In the genomic region with DNA sequence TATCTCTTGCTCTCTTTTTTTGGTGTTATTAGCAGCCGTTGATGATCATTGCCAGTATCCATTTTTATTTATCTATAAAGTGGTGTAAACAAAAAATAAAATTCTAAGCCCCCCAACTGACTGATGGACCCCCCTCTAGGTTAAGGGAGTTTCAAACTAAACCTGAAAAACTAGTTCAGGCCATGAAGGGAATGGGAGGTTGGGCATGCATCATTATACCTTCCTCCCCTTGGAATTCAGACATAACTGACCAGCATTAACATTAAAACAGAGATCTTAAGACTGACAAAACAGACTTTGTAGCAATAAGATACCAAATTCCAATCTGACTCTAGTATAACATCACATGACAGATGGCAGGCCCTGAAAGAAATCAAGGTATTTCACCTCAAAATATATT, we compare ENCODE assay signal across 17 cellular contexts. TPM values are rescaled to one million over a fixed set of nuclear protein-coding genes. Genes with fewer than 3 reads are reported as not detected.
DNase-seq lines count a peak whose midpoint lies in the region; ATAC-seq and TF ChIP-seq lines count a peak whose summit lies in the region.
"Had no signal": no experiment of that assay in that cellular context is flagged by ENCODE, and none has a peak within 500 bp of the region (broad histone marks: within the 10 kb centered on the region; RNA-seq: fewer than 3 reads in every experiment).

No MANE protein-coding gene starts in this region.

- H3K27ac ChIP-seq in mesendoderm (ENCODE audit: low read depth, low read length), result peak overlapping the region; percentile 74
- H3K27ac ChIP-seq: 22Rv1, HL-60 had no signal

- WGBS in mesendoderm (ENCODE audit: extremely low coverage, insufficient coverage, low lambda C conversion rate), result no CpG with 5 or more reads among the region's 1 CpG

- no peak overlapping the region for H3K4ac ChIP-seq in mesendoderm (ENCODE audit: low read depth, low read length)

- DNase-seq in activated CD4-positive, alpha-beta T cell treated with anti-CD3 and anti-CD28 coated beads, Interleukin-2, amount 10 ng/mL, durations not matched to agents 24 days and 14 days, result peak; percentile 12
- no peak for DNase-seq in activated CD4-positive, alpha-beta T cell treated with anti-CD3 and anti-CD28 coated beads, Interleukin-2, amount 50 U/mL, for 1 hour
- DNase-seq in mesendoderm (peak; percentile 53), type B pancreatic cell (ENCODE audit: extremely low spot score, unreplicated experiment) (no peak), nucleus accumbens (lab: John Stamatoyannopoulos, UW) (no peak), GDM1 (lab: John Stamatoyannopoulos, UW) (no peak)
- DNase-seq: CD4-positive, alpha-beta T cell; DMS79 treated with DMSO at 0.1 percent for 48 hours; NCI-H1436; NCI-H2081; NCI-H748 treated with DMSO at 0.1 percent for 48 hours had no signal

- H3K79me1 ChIP-seq in mesendoderm (ENCODE audit: low read length), result peaks cover 3% of the 10 kb centered on the region

- no peaks in the 10 kb centered on the region for H3K36me3 ChIP-seq in mesendoderm (ENCODE audit: control insufficient read depth, insufficient read depth, low read length)

- intact Hi-C loops in activated CD4-positive, alpha-beta T cell treated with anti-CD3 and anti-CD28 coated beads, Interleukin-2, amount 10 ng/mL, durations not matched to agents 24 days and 14 days (cut with micrococcal nuclease), result no loop called here

- H3K4me1 ChIP-seq in mesendoderm (ENCODE audit: control insufficient read depth, low read depth, low read length), result peaks cover 8% of the 10 kb centered on the region

- H3K18ac ChIP-seq in mesendoderm (ENCODE audit: low read length), result peak overlapping the region; percentile 80

- peak overlapping the region; percentile 78 for H2BK15ac ChIP-seq in mesendoderm (replicated peaks; ENCODE audit: low read depth)

- H3K36me3 Mint-ChIP-seq in activated CD4-positive, alpha-beta T cell treated with anti-CD3 and anti-CD28 coated beads, Interleukin-2, amount 10 ng/mL, durations not matched to agents 24 days and 14 days (ENCODE audit: low read depth), result peaks cover 12% of the 10 kb centered on the region
- peaks cover 15% of the 10 kb centered on the region for H3K36me3 Mint-ChIP-seq in activated T-helper 17 cell treated with anti-CD3 and anti-CD28 coated beads, Interleukin-2, amount 50 U/mL, for 72 hours (ENCODE audit: low read depth)
- peaks cover 27% of the 10 kb centered on the region for H3K36me3 Mint-ChIP-seq in type B pancreatic cell

- no peaks in the 10 kb centered on the region for H3K27me3 Mint-ChIP-seq in activated CD4-positive, alpha-beta T cell treated with anti-CD3 and anti-CD28 coated beads, Interleukin-2, amount 10 ng/mL, durations not matched to agents 24 days and 14 days
- H3K27me3 Mint-ChIP-seq in activated T-helper 17 cell treated with anti-CD3 and anti-CD28 coated beads, Interleukin-2, amount 50 U/mL, for 72 hours, result no peaks in the 10 kb centered on the region
- H3K27me3 Mint-ChIP-seq in type B pancreatic cell, result no peaks in the 10 kb centered on the region
- H3K27me3 Mint-ChIP-seq: B cell; CD4-positive, alpha-beta T cell had no signal

- no peak overlapping the region for H3K56ac ChIP-seq in mesendoderm (ENCODE audit: low read length)

- H3K79me2 ChIP-seq in mesendoderm (ENCODE audit: control insufficient read depth, insufficient read depth, low read length), result peaks cover 24% of the 10 kb centered on the region

- no peak overlapping the region for H3K23ac ChIP-seq in mesendoderm (ENCODE audit: low read length)

- H4K8ac ChIP-seq in mesendoderm (ENCODE audit: low read depth, low read length), result no peak overlapping the region

- no peak overlapping the region for H4K5ac ChIP-seq in mesendoderm (ENCODE audit: low read length)

- ATAC-seq in activated T-helper 17 cell treated with anti-CD3 and anti-CD28 coated beads, Interleukin-2, amount 50 U/mL, for 72 hours (replicated peaks), result no peak
- no peak for ATAC-seq in HG02610 (IDR thresholded peaks at IDR 0.05; ENCODE audit: unreplicated experiment)

- no peak overlapping the region for H3K4me2 ChIP-seq in mesendoderm (ENCODE audit: low read length)

- H3K9ac ChIP-seq in mesendoderm (ENCODE audit: low read length), result no peak overlapping the region

- TF ChIP-seq CTCF in type B pancreatic cell (conservative IDR thresholded peaks at IDR 0.05), result no peak

- no peaks in the 10 kb centered on the region for H3K9me3 Mint-ChIP-seq in activated CD4-positive, alpha-beta T cell treated with anti-CD3 and anti-CD28 coated beads, Interleukin-2, amount 10 ng/mL, durations not matched to agents 24 days and 14 days
- no peaks in the 10 kb centered on the region for H3K9me3 Mint-ChIP-seq in activated T-helper 17 cell treated with anti-CD3 and anti-CD28 coated beads, Interleukin-2, amount 50 U/mL, for 72 hours
- peaks cover 12% of the 10 kb centered on the region for H3K9me3 Mint-ChIP-seq in type B pancreatic cell

- peaks cover 18% of the 10 kb centered on the region for H3K4me1 Mint-ChIP-seq in activated CD4-positive, alpha-beta T cell treated with anti-CD3 and anti-CD28 coated beads, Interleukin-2, amount 10 ng/mL, durations not matched to agents 24 days and 14 days
- peaks cover 28% of the 10 kb centered on the region for H3K4me1 Mint-ChIP-seq in activated T-helper 17 cell treated with anti-CD3 and anti-CD28 coated beads, Interleukin-2, amount 50 U/mL, for 72 hours
- peaks cover 25% of the 10 kb centered on the region for H3K4me1 Mint-ChIP-seq in type B pancreatic cell (ENCODE audit: unreplicated experiment)

- H2AK5ac ChIP-seq in mesendoderm (ENCODE audit: low read length), result no peak overlapping the region

- H2BK5ac ChIP-seq in mesendoderm (ENCODE audit: low read length), result peak overlapping the region; percentile 89

- no peak overlapping the region for H3K4me3 ChIP-seq in mesendoderm (ENCODE audit: low read length)
- H3K4me3 ChIP-seq: K562 had no signal

- no peak overlapping the region for H3K4me3 Mint-ChIP-seq in activated CD4-positive, alpha-beta T cell treated with anti-CD3 and anti-CD28 coated beads, Interleukin-2, amount 10 ng/mL, durations not matched to agents 24 days and 14 days
- peak overlapping the region; percentile 70 for H3K4me3 Mint-ChIP-seq in activated T-helper 17 cell treated with anti-CD3 and anti-CD28 coated beads, Interleukin-2, amount 50 U/mL, for 72 hours
- peak overlapping the region; percentile 21 for H3K4me3 Mint-ChIP-seq in type B pancreatic cell
- H3K4me3 Mint-ChIP-seq: B cell; CD4-positive, alpha-beta T cell had no signal

- no peak overlapping the region for H3K27ac Mint-ChIP-seq in activated CD4-positive, alpha-beta T cell treated with anti-CD3 and anti-CD28 coated beads, Interleukin-2, amount 10 ng/mL, durations not matched to agents 24 days and 14 days
- peak overlapping the region; percentile 86 for H3K27ac Mint-ChIP-seq in activated T-helper 17 cell treated with anti-CD3 and anti-CD28 coated beads, Interleukin-2, amount 50 U/mL, for 72 hours
- peak overlapping the region; percentile 79 for H3K27ac Mint-ChIP-seq in type B pancreatic cell

- no peaks in the 10 kb centered on the region for H3K27me3 ChIP-seq in mesendoderm (ENCODE audit: insufficient read depth, low read length, poor library complexity)

- H2BK120ac ChIP-seq in mesendoderm (ENCODE audit: low read depth, low read length), result no peak overlapping the region

RNA-seq across cellular contexts. Expression of a gene that starts 20.2 kb away (rescaled TPM):
- 38.9 and 41.3 TPM in 2 replicates for total RNA-seq in activated CD4-positive, alpha-beta T cell treated with anti-CD3 and anti-CD28 coated beads, Interleukin-2, amount 10 ng/mL, durations not matched to agents 24 days and 14 days
- 10 to 100 TPM; 53.2 to 62.7 TPM for total RNA-seq in activated T-helper 17 cell treated with anti-CD3 and anti-CD28 coated beads, Interleukin-2, amount 50 U/mL, for 72 hours
- 103 TPM for polyA plus RNA-seq in mesendoderm (2013, experiment 1 of 2)
- polyA plus RNA-seq in mesendoderm (2013, experiment 2 of 2), result 104 TPM
- 44.5 and 69.6 TPM in 2 replicates for total RNA-seq in type B pancreatic cell (ENCODE audit: low replicate concordance)

Comparison
In these comparisons a context has a peak if more than half of its experiments do, and no peak if none do; other contexts are left out.
1. DNase-seq: peak in activated CD4-positive, alpha-beta T cell treated with anti-CD3 and anti-CD28 coated beads, Interleukin-2, amount 10 ng/mL, durations not matched to agents 24 days and 14 days (single experiment) and mesendoderm (single experiment); none in activated CD4-positive, alpha-beta T cell treated with anti-CD3 and anti-CD28 coated beads, Interleukin-2, amount 50 U/mL, for 1 hour (single experiment), type B pancreatic cell (single experiment), nucleus accumbens (0 of 56) and GDM1 (single experiment).